In genomic region chr12:101909646-101910045, GRCh38 we compare ENCODE assay signal across 14 cellular contexts. TPM values are rescaled to one million over a fixed set of nuclear protein-coding genes. Genes with fewer than 3 reads are reported as not detected.
DNase-seq lines count a peak whose midpoint lies in the region; ATAC-seq, FAIRE-seq and TF ChIP-seq lines count a peak whose summit lies in the region.
"Had no signal": no experiment of that assay in that cellular context is flagged by ENCODE, and none has a peak within 500 bp of the region (broad histone marks: within the 10 kb centered on the region; RNA-seq: fewer than 3 reads in every experiment).

No MANE protein-coding gene starts in this region.

- H3K27me3 ChIP-seq in HepG2 (ENCODE audit: control insufficient read depth in 1 of 2, insufficient read depth in 2 of 2, low read length in 2 of 2) (no peaks in the 10 kb centered on the region), right lobe of liver (no peaks in the 10 kb centered on the region)
- H3K27me3 ChIP-seq: esophagus squamous epithelium had no signal

- no peak for TF ChIP-seq EP300 in HepG2 (IDR thresholded peaks at IDR 0.05; ENCODE audit: low read depth in 2 of 2, low read length in 2 of 2)
- no peak for TF ChIP-seq EP300 in HepG2 (CRISPR knock-in tag; IDR thresholded peaks at IDR 0.05; ENCODE audit: borderline replicate concordance)

- intact Hi-C loops in HepG2 (cut with micrococcal nuclease; ENCODE audit: unreplicated experiment) (loop anchor here (2.0 kb wide), 1 partner anchor 31 kb away; no protein-coding TSS in a partner anchor), right lobe of liver (cut with DNase I) (no loop called here), Right ventricle myocardium inferior (cut with DNase I) (no loop called here)
- intact Hi-C loops in dendritic cell treated with granulocyte-macrophage colony-stimulating factor and Interleukin-4, amounts not matched to agents 40 ng/mL and 50 ng/mL, for 4 days (cut with micrococcal nuclease) = loop anchor here (10.0 kb wide), 3 partner anchors 55 to 155 kb away; partner anchors contain the start of gene WASHC3
- intact Hi-C loops in activated CD4-positive, alpha-beta memory T cell treated with anti-CD3 and anti-CD28 coated beads for 36 hours (cut with micrococcal nuclease) = no loop called here

- in situ Hi-C loops in HepG2 (cut with HindIII; ENCODE audit: extremely low pct_ligation_motif_present, low pct_unique_long_range_greater_than_20kb) = no loop called here

- peak overlapping the region; percentile 54 for H3K4me3 Mint-ChIP-seq in dendritic cell treated with granulocyte-macrophage colony-stimulating factor and Interleukin-4, amounts not matched to agents 40 ng/mL and 50 ng/mL, for 4 days
- no peak overlapping the region for H3K4me3 Mint-ChIP-seq in activated CD4-positive, alpha-beta memory T cell treated with anti-CD3 and anti-CD28 coated beads for 36 hours

- peak overlapping the region; percentile 68 for H3K27ac Mint-ChIP-seq in dendritic cell treated with granulocyte-macrophage colony-stimulating factor and Interleukin-4, amounts not matched to agents 40 ng/mL and 50 ng/mL, for 4 days
- H3K27ac Mint-ChIP-seq in activated CD4-positive, alpha-beta memory T cell treated with anti-CD3 and anti-CD28 coated beads for 36 hours = no peak overlapping the region

- H3K9me3 ChIP-seq in HepG2 (ENCODE audit: low read length) (no peaks in the 10 kb centered on the region), right lobe of liver (no peaks in the 10 kb centered on the region)
- H3K9me3 ChIP-seq: esophagus squamous epithelium had no signal

- H3K27ac ChIP-seq in HepG2 (ENCODE audit: extremely low read length, insufficient read depth, low read length) (no peak overlapping the region), right lobe of liver (no peak overlapping the region), RWPE1 (no peak overlapping the region)
- H3K27ac ChIP-seq: esophagus squamous epithelium had no signal

- no peaks in the 10 kb centered on the region for H4K20me1 ChIP-seq in HepG2 (ENCODE audit: insufficient read depth, low read length)

- no peak for TF ChIP-seq POLR2A in HepG2 (IDR thresholded peaks at IDR 0.05; ENCODE audit: insufficient read depth in 1 of 2, low read depth in 2 of 2, low read length in 2 of 2)
- TF ChIP-seq POLR2A in right lobe of liver (IDR thresholded peaks at IDR 0.05) = no peak

- no TSS peak for BruUV-seq in HepG2 (replicated peaks; lab: Mats Ljungman, UMichigan)

- H3K79me2 ChIP-seq in HepG2 (ENCODE audit: insufficient read depth, low read length) = no peaks in the 10 kb centered on the region

- H3K36me3 ChIP-seq in HepG2 (replicated peaks in 1 of 2; ENCODE audit: control insufficient read depth in 1 of 2, insufficient read depth in 2 of 2, low read length in 2 of 2) = peaks cover 3 to 4% of the 10 kb centered on the region in 2 experiments; a peak in 3 of 5 replicates
- no peaks in the 10 kb centered on the region for H3K36me3 ChIP-seq in right lobe of liver
- H3K36me3 ChIP-seq: esophagus squamous epithelium had no signal

- H3K4me2 ChIP-seq in HepG2 (ENCODE audit: low read depth, low read length) = peak overlapping the region; percentile 43; the same call in 1 of the 2 replicates

- H3K4me3 ChIP-seq in HepG2 (replicated peaks in 1 of 3; ENCODE audit: insufficient read depth in 1 of 3, low read depth in 2 of 3, low read length in 3 of 3) (no peak overlapping the region), right lobe of liver (no peak overlapping the region)
- H3K4me3 ChIP-seq: esophagus squamous epithelium had no signal

- H3K4me1 ChIP-seq in HepG2 (ENCODE audit: insufficient read depth, low read length) (peaks cover 30% of the 10 kb centered on the region), right lobe of liver (no peaks in the 10 kb centered on the region)

- no peaks in the 10 kb centered on the region for H3K9me3 Mint-ChIP-seq in dendritic cell treated with granulocyte-macrophage colony-stimulating factor and Interleukin-4, amounts not matched to agents 40 ng/mL and 50 ng/mL, for 4 days
- H3K9me3 Mint-ChIP-seq in activated CD4-positive, alpha-beta memory T cell treated with anti-CD3 and anti-CD28 coated beads for 36 hours = no peaks in the 10 kb centered on the region

- CTCF ChIA-PET in HepG2 (lab: Yijun Ruan, JAX; ENCODE audit: low intra/inter-chr PET ratio, low total read pairs) (no interaction called here), RWPE1 (lab: Yijun Ruan, JAX) (no interaction called here)
- CTCF ChIA-PET in activated CD4-positive, alpha-beta memory T cell treated with anti-CD3 and anti-CD28 coated beads for 36 hours (lab: Charles Lee) = no interaction called here

- peak; percentile 8 for FAIRE-seq in HepG2 (lab: Jason Lieb, UNC)
- FAIRE-seq: urothelium cell line had no signal

- no peak for TF ChIP-seq RAD21 in HepG2 (CRISPR knock-in tag; IDR thresholded peaks at IDR 0.05)

- TF ChIP-seq CTCF in HepG2 (CRISPR knock-in tag; IDR thresholded peaks at IDR 0.05) (no peak), right lobe of liver (IDR thresholded peaks at IDR 0.05) (no peak), RWPE1 (conservative IDR thresholded peaks at IDR 0.05; ENCODE audit: low read depth) (no peak)

- no peak overlapping the region for H2AFZ ChIP-seq in HepG2 (ENCODE audit: low read length)

- H3K4me1 Mint-ChIP-seq in dendritic cell treated with granulocyte-macrophage colony-stimulating factor and Interleukin-4, amounts not matched to agents 40 ng/mL and 50 ng/mL, for 4 days (ENCODE audit: low read depth) = peaks cover 44% of the 10 kb centered on the region
- H3K4me1 Mint-ChIP-seq in activated CD4-positive, alpha-beta memory T cell treated with anti-CD3 and anti-CD28 coated beads for 36 hours (ENCODE audit: low read depth) = no peaks in the 10 kb centered on the region

- no peaks in the 10 kb centered on the region for H3K27me3 Mint-ChIP-seq in dendritic cell treated with granulocyte-macrophage colony-stimulating factor and Interleukin-4, amounts not matched to agents 40 ng/mL and 50 ng/mL, for 4 days
- H3K27me3 Mint-ChIP-seq in activated CD4-positive, alpha-beta memory T cell treated with anti-CD3 and anti-CD28 coated beads for 36 hours = no peaks in the 10 kb centered on the region

- H3K9ac ChIP-seq in HepG2 (ENCODE audit: insufficient read depth, low read depth, low read length) = no peak overlapping the region

- no peak for DNase-seq in HepG2 (ENCODE audit: low spot score)
- no peak for DNase-seq in right lobe of liver
- no peak for DNase-seq in activated CD4-positive, alpha-beta memory T cell treated with anti-CD3 and anti-CD28 coated beads for 36 hours
- no peak for DNase-seq in Right ventricle myocardium inferior (ENCODE audit: missing footprints)
- DNase-seq in RWPE1 (ENCODE audit: low spot score) = no peak
- DNase-seq: activated CD4-positive, alpha-beta T cell treated with anti-CD3 and anti-CD28 coated beads, Interleukin-2, amount 50 U/mL, for 4 hours; activated gamma-delta T cell treated with Interleukin-2 at 50 U/mL for 16 hours; DMS79; esophagus squamous epithelium; T-helper 2 cell had no signal

- 91% methylated on average over 7 of the region's 7 CpGs for WGBS in HepG2 (ENCODE audit: low lambda C conversion rate)
- 65% methylated on average over 7 of the region's 7 CpGs for WGBS in right lobe of liver (ENCODE audit: insufficient coverage, low coverage, low lambda C conversion rate, missing lambda C conversion rate)

- H3K36me3 Mint-ChIP-seq in dendritic cell treated with granulocyte-macrophage colony-stimulating factor and Interleukin-4, amounts not matched to agents 40 ng/mL and 50 ng/mL, for 4 days (ENCODE audit: low read depth) = peaks cover 28% of the 10 kb centered on the region
- no peaks in the 10 kb centered on the region for H3K36me3 Mint-ChIP-seq in activated CD4-positive, alpha-beta memory T cell treated with anti-CD3 and anti-CD28 coated beads for 36 hours

- ATAC-seq in HepG2 (no peak), right lobe of liver (no peak), HG03432 (IDR thresholded peaks at IDR 0.05; ENCODE audit: unreplicated experiment) (peak; percentile 62), Right ventricle myocardium inferior (no peak), HG02870 (IDR thresholded peaks at IDR 0.05; ENCODE audit: unreplicated experiment) (no peak)

- POLR2A ChIA-PET in HepG2 (lab: Yijun Ruan, JAX) = no interaction called here
- POLR2A ChIA-PET in activated CD4-positive, alpha-beta memory T cell treated with anti-CD3 and anti-CD28 coated beads for 36 hours (lab: Charles Lee) = no interaction called here
- POLR2A ChIA-PET in RWPE1 (lab: Yijun Ruan, JAX; ENCODE audit: low non-redundant PET) = no interaction called here

TF ChIP-seq in HepG2, 621 proteins besides CTCF, POLR2A, EP300 and RAD21 (continues in another document):
- no peak for TF ChIP-seq TBP (CRISPR knock-in tag; IDR thresholded peaks at IDR 0.05)
- no peak for TF ChIP-seq ZNF7 (CRISPR knock-in tag; IDR thresholded peaks at IDR 0.05)

RNA-seq across cellular contexts. Expression of gene DRAM1, which starts 32.3 kb away (rescaled TPM):
- total RNA-seq in HepG2 (2016; rRNA removed; fragmentation: Illumina TruSeq; extraction: Trizol) (18.1 and 20.9 TPM in 2 replicates), right lobe of liver (10 to 100 TPM in 1 of 6 experiments, 1 to 10 TPM in 5; 2.2 to 11.3 (median 4.3) TPM), Right ventricle myocardium inferior (6.2 TPM)
- 11.5 and 14.6 TPM in 2 replicates for total RNA-seq in HepG2 (2016; cell fraction: cytosol; rRNA removed; fragmentation: Illumina TruSeq; extraction: Trizol; ENCODE audit: low read depth)
- 15.8 and 19.6 TPM in 2 replicates for total RNA-seq in HepG2 (2016; cell fraction: insoluble cytoplasmic fraction; rRNA removed; fragmentation: Illumina TruSeq; extraction: Trizol)
- 26.0 and 26.2 TPM in 2 replicates for total RNA-seq in HepG2 (2016; cell fraction: membrane; rRNA removed; fragmentation: Illumina TruSeq; extraction: Trizol)
- total RNA-seq in HepG2 (2016; cell fraction: nucleus; rRNA removed; fragmentation: Illumina TruSeq; extraction: Trizol) = 20.6 and 21.4 TPM in 2 replicates
- 31.2 and 32.6 TPM in 2 replicates for polyA plus RNA-seq in HepG2 (2011; rRNA removed)
- polyA plus RNA-seq in HepG2 (2011; cell fraction: cytosol; rRNA removed) = 23.6 and 32.3 TPM in 2 replicates
- polyA plus RNA-seq in HepG2 (2011; cell fraction: nucleus; rRNA removed) = 11.3 and 11.9 TPM in 2 replicates
- polyA plus RNA-seq in HepG2 (2012) = 20.1 and 41.9 TPM in 2 replicates
- 18.7 and 22.4 TPM in 2 replicates for polyA plus RNA-seq in HepG2 (2016; cell fraction: cytosol; fragmentation: Illumina TruSeq; extraction: Trizol; ENCODE audit: low read depth)
- 19.3 and 21.9 TPM in 2 replicates for polyA plus RNA-seq in HepG2 (2016; cell fraction: insoluble cytoplasmic fraction; fragmentation: Illumina TruSeq; extraction: Trizol; ENCODE audit: low read depth)
- polyA plus RNA-seq in HepG2 (2016; cell fraction: membrane; fragmentation: Illumina TruSeq; extraction: Trizol; ENCODE audit: low read depth) = 22.0 and 22.8 TPM in 2 replicates
- 32.2 and 34.3 TPM in 2 replicates for polyA plus RNA-seq in HepG2 (2016; cell fraction: nucleus; fragmentation: Illumina TruSeq; extraction: Trizol; ENCODE audit: insufficient read depth, low read depth)
- polyA minus RNA-seq in HepG2 (2011; rRNA and poly(A)+ RNA removed; ENCODE audit: low replicate concordance) = 30.9 and 36.6 TPM in 2 replicates
- 22.9 and 27.9 TPM in 2 replicates for polyA minus RNA-seq in HepG2 (2011; cell fraction: cytosol; rRNA and poly(A)+ RNA removed)
- 34.3 and 35.8 TPM in 2 replicates for polyA minus RNA-seq in HepG2 (2011; cell fraction: nucleus; rRNA and poly(A)+ RNA removed)
- total RNA-seq in activated CD4-positive, alpha-beta memory T cell treated with anti-CD3 and anti-CD28 coated beads for 36 hours = 1 to 10 TPM; 2.6 to 2.8 TPM

Comparison
In these comparisons a context has a peak if more than half of its experiments do, and no peak if none do; other contexts are left out.
1. intact Hi-C loops: an anchor here in HepG2 (2.0 kb wide) and dendritic cell treated with granulocyte-macrophage colony-stimulating factor and Interleukin-4, amounts not matched to agents 40 ng/mL and 50 ng/mL, for 4 days (10.0 kb wide); none called in right lobe of liver, activated CD4-positive, alpha-beta memory T cell treated with anti-CD3 and anti-CD28 coated beads for 36 hours and Right ventricle myocardium inferior.